Comparison of ENCODE assay signal across 1 cellular context in the genomic region with DNA sequence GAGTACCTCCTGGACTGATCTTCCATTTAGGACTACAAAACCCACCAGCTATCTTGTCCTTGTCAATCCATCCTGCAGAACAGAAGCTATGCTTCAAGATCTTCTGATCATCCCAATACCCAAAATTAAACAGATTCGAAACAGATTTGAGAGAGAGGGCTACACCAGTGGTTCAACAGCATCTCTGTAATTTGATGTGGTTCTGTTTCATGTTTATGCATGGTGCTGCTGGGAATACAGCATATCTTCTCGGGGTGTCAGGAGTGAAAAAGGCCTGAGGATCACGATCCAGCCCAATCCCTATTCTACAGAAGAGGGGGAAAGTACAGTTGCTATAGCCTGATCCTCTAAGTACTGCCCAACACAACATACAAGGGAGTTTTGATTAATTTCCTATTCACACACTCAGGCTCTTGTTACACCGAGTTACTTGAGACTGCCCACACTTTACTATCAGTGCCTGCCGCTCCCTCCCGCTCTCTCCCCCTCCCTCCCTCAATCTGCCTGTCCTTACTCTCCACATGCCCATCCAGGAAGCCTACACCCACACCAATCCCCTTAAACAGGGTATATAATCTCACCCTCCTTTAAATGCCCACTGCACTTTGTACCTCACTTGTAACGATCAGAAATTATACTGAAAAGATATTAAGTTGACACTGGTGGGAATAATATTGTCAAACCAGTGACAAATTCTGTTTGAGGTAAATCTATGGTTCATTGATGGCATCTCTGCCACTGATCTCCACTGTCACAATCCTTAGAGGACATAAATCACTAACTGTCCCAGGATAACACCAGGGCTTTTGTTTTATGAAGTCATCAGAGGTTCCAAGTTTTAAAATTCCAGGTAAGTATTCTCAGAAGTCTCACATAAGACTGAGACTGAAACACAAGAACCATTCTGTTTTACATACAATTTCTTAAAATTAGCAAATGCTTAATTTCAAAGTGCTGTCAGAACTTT.
TF ChIP-seq lines count a peak whose summit lies in the region.

No MANE protein-coding gene starts in this region.

TF ChIP-seq in HepG2, 621 proteins besides CTCF, POLR2A, EP300 and RAD21 (continued from another document):
- TF ChIP-seq, protein P1, sequence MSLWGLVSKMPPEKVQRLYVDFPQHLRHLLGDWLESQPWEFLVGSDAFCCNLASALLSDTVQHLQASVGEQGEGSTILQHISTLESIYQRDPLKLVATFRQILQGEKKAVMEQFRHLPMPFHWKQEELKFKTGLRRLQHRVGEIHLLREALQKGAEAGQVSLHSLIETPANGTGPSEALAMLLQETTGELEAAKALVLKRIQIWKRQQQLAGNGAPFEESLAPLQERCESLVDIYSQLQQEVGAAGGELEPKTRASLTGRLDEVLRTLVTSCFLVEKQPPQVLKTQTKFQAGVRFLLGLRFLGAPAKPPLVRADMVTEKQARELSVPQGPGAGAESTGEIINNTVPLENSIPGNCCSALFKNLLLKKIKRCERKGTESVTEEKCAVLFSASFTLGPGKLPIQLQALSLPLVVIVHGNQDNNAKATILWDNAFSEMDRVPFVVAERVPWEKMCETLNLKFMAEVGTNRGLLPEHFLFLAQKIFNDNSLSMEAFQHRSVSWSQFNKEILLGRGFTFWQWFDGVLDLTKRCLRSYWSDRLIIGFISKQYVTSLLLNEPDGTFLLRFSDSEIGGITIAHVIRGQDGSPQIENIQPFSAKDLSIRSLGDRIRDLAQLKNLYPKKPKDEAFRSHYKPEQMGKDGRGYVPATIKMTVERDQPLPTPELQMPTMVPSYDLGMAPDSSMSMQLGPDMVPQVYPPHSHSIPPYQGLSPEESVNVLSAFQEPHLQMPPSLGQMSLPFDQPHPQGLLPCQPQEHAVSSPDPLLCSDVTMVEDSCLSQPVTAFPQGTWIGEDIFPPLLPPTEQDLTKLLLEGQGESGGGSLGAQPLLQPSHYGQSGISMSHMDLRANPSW (CRISPR knock-in tag; IDR thresholded peaks at IDR 0.05; ENCODE audit: borderline replicate concordance): no peak
- TF ChIP-seq ZNF703 (CRISPR knock-in tag; IDR thresholded peaks at IDR 0.05; ENCODE audit: borderline replicate concordance) (no peak), ZNF337 (CRISPR knock-in tag; IDR thresholded peaks at IDR 0.05; ENCODE audit: borderline replicate concordance, low read depth) (no peak), ZNF282 (IDR thresholded peaks at IDR 0.05; ENCODE audit: partially characterized antibody) (no peak), ZNF20 (CRISPR knock-in tag; IDR thresholded peaks at IDR 0.05) (no peak), ZBTB7B (CRISPR knock-in tag; IDR thresholded peaks at IDR 0.05) (no peak), ZNF33B (CRISPR knock-in tag; IDR thresholded peaks at IDR 0.05) (no peak), KDM6A (CRISPR knock-in tag; IDR thresholded peaks at IDR 0.05; ENCODE audit: low read depth) (no peak)
